ENCODE assay signal across 8 cellular contexts in the genomic region with DNA sequence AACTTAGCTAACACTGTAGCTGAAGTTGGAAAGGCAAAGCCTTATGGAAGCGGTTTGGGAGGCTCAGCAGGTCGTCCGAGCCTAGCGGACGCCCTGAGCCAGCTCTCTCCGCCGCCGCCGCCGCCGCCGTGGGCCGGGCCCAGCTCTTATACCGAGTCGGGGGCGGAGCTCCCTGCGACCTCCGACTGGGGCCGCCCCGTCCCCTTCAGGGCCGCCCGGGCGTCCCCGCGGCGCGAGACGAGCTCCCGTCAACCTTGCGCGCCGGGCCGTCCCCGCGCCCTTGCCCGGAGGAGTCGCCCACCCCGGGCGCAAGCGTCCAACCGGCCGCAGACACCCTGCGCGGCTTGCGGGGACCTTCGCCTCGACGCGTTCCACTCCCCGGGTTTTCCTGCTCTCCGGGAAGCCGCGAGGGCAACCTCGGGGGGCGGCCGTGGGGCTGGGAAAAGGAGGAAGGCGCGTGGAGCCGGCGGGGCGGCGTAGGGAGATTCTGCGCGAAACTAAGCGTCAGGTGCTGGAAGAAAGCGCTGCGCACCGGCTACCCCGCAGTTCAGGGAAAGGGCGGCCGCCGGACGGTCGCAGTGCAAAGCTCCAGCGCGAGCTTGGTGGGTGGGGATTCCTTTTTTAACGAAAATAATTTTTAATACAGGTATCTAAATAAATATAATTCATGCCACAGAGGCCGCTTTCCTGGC. TPM values are rescaled to one million over a fixed set of nuclear protein-coding genes. Genes with fewer than 3 reads are reported as not detected.
DNase-seq lines count a peak whose midpoint lies in the region; ATAC-seq and TF ChIP-seq lines count a peak whose summit lies in the region.

Gene SLC40A1 (minus strand): TSS at position 125 of the 692 bp plus-strand sequence. CDS start 326 bp downstream, outside the sequence.

- H3K36me3 Mint-ChIP-seq in activated T-helper 2 cell treated with anti-CD3 and anti-CD28 coated beads, Interferon-gamma antibody, Interleukin-2, Interleukin-4, amounts not matched to agents 10 μg/mL and 5 μg/mL and 100 μg/mL, durations not matched to agents 14 hours and 24 hours and 36 hours (ENCODE audit: low read depth), result no peaks in the 10 kb centered on the region
- no peaks in the 10 kb centered on the region for H3K36me3 Mint-ChIP-seq in natural killer cell

- H2AFZ ChIP-seq in PC-3 (ENCODE audit: low read length), result peak within 1 kb of the TSS; percentile 96

- no TSS peak for BruUV-seq in PC-3 (replicated peaks; lab: Mats Ljungman, UMichigan)

- H3K4me3 ChIP-seq in PC-3 (ENCODE audit: low read length), result peak within 1 kb of the TSS; percentile 71

- 0 out of 2 replicates have a peak, but pooled peaks cover 9% of the 10 kb centered on the region for H3K4me1 ChIP-seq in PC-3 (ENCODE audit: insufficient read depth, low read length)

- intact Hi-C loops in PC-3 (cut with micrococcal nuclease) (no loop called here), natural killer cell (cut with micrococcal nuclease) (no loop called here)
- intact Hi-C loops in activated T-helper 2 cell treated with anti-CD3 and anti-CD28 coated beads, Interferon-gamma antibody, Interleukin-2, Interleukin-4, amounts not matched to agents 10 μg/mL and 5 μg/mL and 100 μg/mL, durations not matched to agents 14 hours and 24 hours and 36 hours (cut with micrococcal nuclease), result loop anchor here (5.0 kb wide), 1 partner anchor 139 kb away; the partner anchor contains the start of gene WDR75

- H3K4me3 Mint-ChIP-seq in activated T-helper 2 cell treated with anti-CD3 and anti-CD28 coated beads, Interferon-gamma antibody, Interleukin-2, Interleukin-4, amounts not matched to agents 10 μg/mL and 5 μg/mL and 100 μg/mL, durations not matched to agents 14 hours and 24 hours and 36 hours (ENCODE audit: low read depth), result peak within 1 kb of the TSS; percentile 76
- peak within 1 kb of the TSS; percentile 84 for H3K4me3 Mint-ChIP-seq in natural killer cell
- H3K4me3 Mint-ChIP-seq in stimulated activated naive CD8-positive, alpha-beta T cell treated with anti-CD3 and anti-CD28 coated beads, Interleukin-15, amount 100 ng/mL, for 72 hours, result peak within 1 kb of the TSS; percentile 85 to 88

- H3K27ac Mint-ChIP-seq in activated T-helper 2 cell treated with anti-CD3 and anti-CD28 coated beads, Interferon-gamma antibody, Interleukin-2, Interleukin-4, amounts not matched to agents 10 μg/mL and 5 μg/mL and 100 μg/mL, durations not matched to agents 14 hours and 24 hours and 36 hours, result no peak within 1 kb of the TSS
- peak within 1 kb of the TSS in 1 of 2 donors; percentile 17 for H3K27ac Mint-ChIP-seq in natural killer cell
- H3K27ac Mint-ChIP-seq in stimulated activated naive CD8-positive, alpha-beta T cell treated with anti-CD3 and anti-CD28 coated beads, Interleukin-15, amount 100 ng/mL, for 72 hours, result peak within 1 kb of the TSS; percentile 41 to 61

- peak within 1 kb of the TSS; percentile 42; the same call in 1 of the 2 replicates for H3K9ac ChIP-seq in PC-3 (ENCODE audit: low read length)

- POLR2A ChIA-PET in PC-3 (lab: Charles Lee; ENCODE audit: unreplicated experiment), result interaction anchor here (0.5 to 0.8 kb wide), 5 partner anchors 27 to 180 kb away, joined by 4 to 23 read pairs (median 7); no protein-coding TSS in a partner anchor

- no peak within 1 kb of the TSS for H3K27ac ChIP-seq in PC-3 (ENCODE audit: low read length)

- no peaks in the 10 kb centered on the region for H4K20me1 ChIP-seq in PC-3 (ENCODE audit: low read length)

- no peaks in the 10 kb centered on the region for H3K79me2 ChIP-seq in PC-3 (ENCODE audit: low read length)

- H3F3A ChIP-seq in PC-3 (ENCODE audit: low read length, unreplicated experiment), result no peaks in the 10 kb centered on the region

- no peaks in the 10 kb centered on the region for H3K9me3 ChIP-seq in PC-3 (ENCODE audit: low read length)

- no peaks in the 10 kb centered on the region; the same call in 1 of the 2 replicates for H3K27me3 ChIP-seq in PC-3 (ENCODE audit: low read length)

- DNase-seq in NCI-H1694 treated with DMSO at 0.1 percent for 48 hours (lab: John Stamatoyannopoulos, UW) (peak; percentile 12), NCI-H1694 (lab: John Stamatoyannopoulos, UW) (no peak), PC-3 (peak; percentile 61), fibroblast of peridontal ligament (ENCODE audit: extremely low read depth) (peak; percentile 41), natural killer cell (peak; percentile 25)
- DNase-seq in activated T-helper 2 cell treated with anti-CD3 and anti-CD28 coated beads, Interferon-gamma antibody, Interleukin-2, Interleukin-4, amounts not matched to agents 10 μg/mL and 5 μg/mL and 100 μg/mL, durations not matched to agents 14 hours and 24 hours and 36 hours (ENCODE audit: low spot score), result peak; percentile 58
- peak; percentile 61 to 73 for DNase-seq in stimulated activated naive CD8-positive, alpha-beta T cell treated with anti-CD3 and anti-CD28 coated beads, Interleukin-15, amount 100 ng/mL, for 72 hours

- peaks cover 39% of the 10 kb centered on the region for H3K27me3 Mint-ChIP-seq in activated T-helper 2 cell treated with anti-CD3 and anti-CD28 coated beads, Interferon-gamma antibody, Interleukin-2, Interleukin-4, amounts not matched to agents 10 μg/mL and 5 μg/mL and 100 μg/mL, durations not matched to agents 14 hours and 24 hours and 36 hours (ENCODE audit: low read depth)
- peaks cover 42 to 62% of the 10 kb centered on the region in 2 donors for H3K27me3 Mint-ChIP-seq in natural killer cell (ENCODE audit: low read depth in 2 of 2)
- H3K27me3 Mint-ChIP-seq in stimulated activated naive CD8-positive, alpha-beta T cell treated with anti-CD3 and anti-CD28 coated beads, Interleukin-15, amount 100 ng/mL, for 72 hours, result peaks cover 27% of the 10 kb centered on the region

- no peaks in the 10 kb centered on the region for H3K9me3 Mint-ChIP-seq in activated T-helper 2 cell treated with anti-CD3 and anti-CD28 coated beads, Interferon-gamma antibody, Interleukin-2, Interleukin-4, amounts not matched to agents 10 μg/mL and 5 μg/mL and 100 μg/mL, durations not matched to agents 14 hours and 24 hours and 36 hours
- no peaks in the 10 kb centered on the region for H3K9me3 Mint-ChIP-seq in natural killer cell
- H3K9me3 Mint-ChIP-seq in stimulated activated naive CD8-positive, alpha-beta T cell treated with anti-CD3 and anti-CD28 coated beads, Interleukin-15, amount 100 ng/mL, for 72 hours, result no peaks in the 10 kb centered on the region

- H3K36me3 ChIP-seq in PC-3 (ENCODE audit: low read depth, low read length), result no peaks in the 10 kb centered on the region

- TF ChIP-seq CTCF in PC-3 (conservative IDR thresholded peaks at IDR 0.05; ENCODE audit: low read depth, low read length), result no peak
- no peak for TF ChIP-seq CTCF in natural killer cell (IDR thresholded peaks at IDR 0.05)

- CTCF ChIA-PET in PC-3 (lab: Charles Lee), result no interaction called here

- peak within 1 kb of the TSS; percentile 86 for H3K4me2 ChIP-seq in PC-3 (ENCODE audit: low read length)

- no peaks in the 10 kb centered on the region for H3K9me2 ChIP-seq in PC-3 (replicated peaks; ENCODE audit: low read length)

- H3K4me1 Mint-ChIP-seq in activated T-helper 2 cell treated with anti-CD3 and anti-CD28 coated beads, Interferon-gamma antibody, Interleukin-2, Interleukin-4, amounts not matched to agents 10 μg/mL and 5 μg/mL and 100 μg/mL, durations not matched to agents 14 hours and 24 hours and 36 hours (ENCODE audit: low read depth), result peaks cover 21% of the 10 kb centered on the region
- H3K4me1 Mint-ChIP-seq in natural killer cell, result peaks cover 14 to 23% of the 10 kb centered on the region in 2 donors
- peaks cover 30% of the 10 kb centered on the region for H3K4me1 Mint-ChIP-seq in stimulated activated naive CD8-positive, alpha-beta T cell treated with anti-CD3 and anti-CD28 coated beads, Interleukin-15, amount 100 ng/mL, for 72 hours

- ATAC-seq in HG03354 (IDR thresholded peaks at IDR 0.05; ENCODE audit: poor library complexity, severe bottlenecking, unreplicated experiment) (peak; percentile 64), PC-3 (peak; percentile 94), natural killer cell (peak; percentile 87 to 90 (median 88))
- ATAC-seq in stimulated activated naive CD8-positive, alpha-beta T cell treated with anti-CD3 and anti-CD28 coated beads, Interleukin-15, amount 100 ng/mL, for 72 hours, result peak; percentile 97

RNA-seq across cellular contexts. Expression of gene SLC40A1, which starts in this region (rescaled TPM):
- total RNA-seq in PC-3 (2014; rRNA removed), result 1.7 and 13.4 TPM in 2 replicates
- total RNA-seq in activated T-helper 2 cell treated with anti-CD3 and anti-CD28 coated beads, Interferon-gamma antibody, Interleukin-2, Interleukin-4, amounts not matched to agents 10 μg/mL and 5 μg/mL and 100 μg/mL, durations not matched to agents 14 hours and 24 hours and 36 hours, result 1.8 and 2.4 TPM in 2 replicates
- total RNA-seq in natural killer cell, result 1 to 10 TPM; 1.8 to 5.2 (median 4.4) TPM
